In genomic region chr7:884191-885003, GRCh38 we compare ENCODE assay signal across 1 cellular context.
TF ChIP-seq lines count a peak whose summit lies in the region.

No MANE protein-coding gene starts in this region.

TF ChIP-seq in GM23338, 12 proteins besides CTCF, POLR2A, EP300 and RAD21 (continued from another document):
- TF ChIP-seq, protein P1, sequence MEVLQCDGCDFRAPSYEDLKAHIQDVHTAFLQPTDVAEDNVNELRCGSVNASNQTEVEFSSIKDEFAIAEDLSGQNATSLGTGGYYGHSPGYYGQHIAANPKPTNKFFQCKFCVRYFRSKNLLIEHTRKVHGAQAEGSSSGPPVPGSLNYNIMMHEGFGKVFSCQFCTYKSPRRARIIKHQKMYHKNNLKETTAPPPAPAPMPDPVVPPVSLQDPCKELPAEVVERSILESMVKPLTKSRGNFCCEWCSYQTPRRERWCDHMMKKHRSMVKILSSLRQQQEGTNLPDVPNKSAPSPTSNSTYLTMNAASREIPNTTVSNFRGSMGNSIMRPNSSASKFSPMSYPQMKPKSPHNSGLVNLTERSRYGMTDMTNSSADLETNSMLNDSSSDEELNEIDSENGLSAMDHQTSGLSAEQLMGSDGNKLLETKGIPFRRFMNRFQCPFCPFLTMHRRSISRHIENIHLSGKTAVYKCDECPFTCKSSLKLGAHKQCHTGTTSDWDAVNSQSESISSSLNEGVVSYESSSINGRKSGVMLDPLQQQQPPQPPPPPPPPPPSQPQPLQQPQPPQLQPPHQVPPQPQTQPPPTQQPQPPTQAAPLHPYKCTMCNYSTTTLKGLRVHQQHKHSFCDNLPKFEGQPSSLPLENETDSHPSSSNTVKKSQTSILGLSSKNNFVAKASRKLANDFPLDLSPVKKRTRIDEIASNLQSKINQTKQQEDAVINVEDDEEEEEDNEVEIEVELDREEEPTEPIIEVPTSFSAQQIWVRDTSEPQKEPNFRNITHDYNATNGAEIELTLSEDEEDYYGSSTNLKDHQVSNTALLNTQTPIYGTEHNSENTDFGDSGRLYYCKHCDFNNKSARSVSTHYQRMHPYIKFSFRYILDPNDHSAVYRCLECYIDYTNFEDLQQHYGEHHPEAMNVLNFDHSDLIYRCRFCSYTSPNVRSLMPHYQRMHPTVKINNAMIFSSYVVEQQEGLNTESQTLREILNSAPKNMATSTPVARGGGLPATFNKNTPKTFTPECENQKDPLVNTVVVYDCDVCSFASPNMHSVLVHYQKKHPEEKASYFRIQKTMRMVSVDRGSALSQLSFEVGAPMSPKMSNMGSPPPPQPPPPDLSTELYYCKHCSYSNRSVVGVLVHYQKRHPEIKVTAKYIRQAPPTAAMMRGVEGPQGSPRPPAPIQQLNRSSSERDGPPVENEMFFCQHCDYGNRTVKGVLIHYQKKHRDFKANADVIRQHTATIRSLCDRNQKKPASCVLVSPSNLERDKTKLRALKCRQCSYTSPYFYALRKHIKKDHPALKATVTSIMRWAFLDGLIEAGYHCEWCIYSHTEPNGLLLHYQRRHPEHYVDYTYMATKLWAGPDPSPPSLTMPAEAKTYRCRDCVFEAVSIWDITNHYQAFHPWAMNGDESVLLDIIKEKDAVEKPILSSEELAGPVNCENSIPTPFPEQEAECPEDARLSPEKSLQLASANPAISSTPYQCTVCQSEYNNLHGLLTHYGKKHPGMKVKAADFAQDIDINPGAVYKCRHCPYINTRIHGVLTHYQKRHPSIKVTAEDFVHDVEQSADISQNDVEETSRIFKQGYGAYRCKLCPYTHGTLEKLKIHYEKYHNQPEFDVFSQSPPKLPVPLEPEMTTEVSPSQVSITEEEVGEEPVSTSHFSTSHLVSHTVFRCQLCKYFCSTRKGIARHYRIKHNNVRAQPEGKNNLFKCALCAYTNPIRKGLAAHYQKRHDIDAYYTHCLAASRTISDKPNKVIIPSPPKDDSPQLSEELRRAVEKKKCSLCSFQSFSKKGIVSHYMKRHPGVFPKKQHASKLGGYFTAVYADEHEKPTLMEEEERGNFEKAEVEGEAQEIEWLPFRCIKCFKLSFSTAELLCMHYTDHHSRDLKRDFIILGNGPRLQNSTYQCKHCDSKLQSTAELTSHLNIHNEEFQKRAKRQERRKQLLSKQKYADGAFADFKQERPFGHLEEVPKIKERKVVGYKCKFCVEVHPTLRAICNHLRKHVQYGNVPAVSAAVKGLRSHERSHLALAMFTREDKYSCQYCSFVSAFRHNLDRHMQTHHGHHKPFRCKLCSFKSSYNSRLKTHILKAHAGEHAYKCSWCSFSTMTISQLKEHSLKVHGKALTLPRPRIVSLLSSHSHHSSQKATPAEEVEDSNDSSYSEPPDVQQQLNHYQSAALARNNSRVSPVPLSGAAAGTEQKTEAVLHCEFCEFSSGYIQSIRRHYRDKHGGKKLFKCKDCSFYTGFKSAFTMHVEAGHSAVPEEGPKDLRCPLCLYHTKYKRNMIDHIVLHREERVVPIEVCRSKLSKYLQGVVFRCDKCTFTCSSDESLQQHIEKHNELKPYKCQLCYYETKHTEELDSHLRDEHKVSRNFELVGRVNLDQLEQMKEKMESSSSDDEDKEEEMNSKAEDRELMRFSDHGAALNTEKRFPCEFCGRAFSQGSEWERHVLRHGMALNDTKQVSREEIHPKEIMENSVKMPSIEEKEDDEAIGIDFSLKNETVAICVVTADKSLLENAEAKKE (CRISPR knock-in tag; IDR thresholded peaks at IDR 0.05): no peak
- TF ChIP-seq EZH2 (IDR thresholded peaks at IDR 0.05; ENCODE audit: low read depth, unreplicated experiment): no peak
